Comparison of ENCODE assay signal across 15 cellular contexts in genomic region chr1:232982238-232982944, GRCh38. TPM values are rescaled to one million over a fixed set of nuclear protein-coding genes. Genes with fewer than 3 reads are reported as not detected.
DNase-seq lines count a peak whose midpoint lies in the region; TF ChIP-seq lines count a peak whose summit lies in the region.
"Had no signal": no experiment of that assay in that cellular context is flagged by ENCODE, and none has a peak within 500 bp of the region (broad histone marks: within the 10 kb centered on the region; RNA-seq: fewer than 3 reads in every experiment).

No MANE protein-coding gene starts in this region.

- H3K27me3 Mint-ChIP-seq in glutamatergic neuron (ENCODE audit: unreplicated experiment) = peaks cover 3% of the 10 kb centered on the region
- H3K27me3 Mint-ChIP-seq: activated naive CD8-positive, alpha-beta T cell treated with anti-CD3 and anti-CD28 coated beads, Interleukin-2, amount 10 ng/mL, durations not matched to agents 7 days and 5 days; effector memory CD8-positive, alpha-beta T cell; stimulated activated naive B cell treated with anti-CD40 and anti-IgM and Interleukin-4, amounts not matched to agents 10 μg/mL and 1 μg/mL and 100 μg/mL, for 72 hours had no signal

- WGBS in GM23248 (ENCODE audit: low coverage in 1 of 2, low lambda C conversion rate in 2 of 2, missing lambda C conversion rate in 2 of 2), 2 experiments = 78 to 80% methylated on average over 13 of the region's 13 CpGs

- H3F3A ChIP-seq in GM23248 (ENCODE audit: insufficient read depth) = 0 out of 2 replicates have a peak, but pooled peaks cover 5% of the 10 kb centered on the region

- in situ Hi-C loops in GM23248 (cut with MboI) = no loop called here

- H3K27ac Mint-ChIP-seq in glutamatergic neuron (ENCODE audit: unreplicated experiment) = no peak overlapping the region
- H3K27ac Mint-ChIP-seq: activated naive CD8-positive, alpha-beta T cell treated with anti-CD3 and anti-CD28 coated beads, Interleukin-2, amount 10 ng/mL, durations not matched to agents 7 days and 5 days; stimulated activated naive B cell treated with anti-CD40 and anti-IgM and Interleukin-4, amounts not matched to agents 10 μg/mL and 1 μg/mL and 100 μg/mL, for 72 hours had no signal

- peaks cover 5% of the 10 kb centered on the region for H3K9me3 Mint-ChIP-seq in glutamatergic neuron (ENCODE audit: unreplicated experiment)
- H3K9me3 Mint-ChIP-seq: effector memory CD8-positive, alpha-beta T cell; H9 had no signal

- H3K9me3 ChIP-seq in GM23248 (ENCODE audit: low read depth) = no peaks in the 10 kb centered on the region
- H3K9me3 ChIP-seq: heart right ventricle had no signal

- no peak overlapping the region for H3K4me3 Mint-ChIP-seq in glutamatergic neuron (ENCODE audit: unreplicated experiment)
- H3K4me3 Mint-ChIP-seq: activated naive CD8-positive, alpha-beta T cell treated with anti-CD3 and anti-CD28 coated beads, Interleukin-2, amount 10 ng/mL, durations not matched to agents 7 days and 5 days; effector memory CD8-positive, alpha-beta T cell; H9; stimulated activated naive B cell treated with anti-CD40 and anti-IgM and Interleukin-4, amounts not matched to agents 10 μg/mL and 1 μg/mL and 100 μg/mL, for 72 hours had no signal

- H3K4me3 ChIP-seq in GM23248 (no peak overlapping the region), epithelial cell of esophagus (ENCODE audit: low read length) (no peak overlapping the region)
- H3K4me3 ChIP-seq: heart right ventricle, K562 had no signal

- TF ChIP-seq CTCF in epithelial cell of esophagus (IDR thresholded peaks at IDR 0.05; ENCODE audit: insufficient read depth, low read depth, low read length, missing control alignments) (no peak), glutamatergic neuron (IDR thresholded peaks at IDR 0.05; ENCODE audit: partially characterized antibody, unreplicated experiment) (no peak)

- H3K27me3 ChIP-seq in GM23248 (replicated peaks; ENCODE audit: insufficient read depth) = no peaks in the 10 kb centered on the region
- H3K27me3 ChIP-seq: heart right ventricle had no signal

- H3K36me3 Mint-ChIP-seq in glutamatergic neuron (ENCODE audit: unreplicated experiment) = no peaks in the 10 kb centered on the region

- peaks cover 11% of the 10 kb centered on the region for H3K4me1 Mint-ChIP-seq in glutamatergic neuron (ENCODE audit: low read depth, unreplicated experiment)

- H3K9ac ChIP-seq in GM23248 = no peak overlapping the region

- H2AFZ ChIP-seq in GM23248 = no peak overlapping the region

- H3K4me1 ChIP-seq in GM23248 (ENCODE audit: insufficient read depth) = peaks cover 8% of the 10 kb centered on the region; the same call in 1 of the 2 replicates

- H3K4me2 ChIP-seq in GM23248 (ENCODE audit: unreplicated experiment) = no peak overlapping the region

- H3K27ac ChIP-seq in GM23248 = no peak overlapping the region
- no peak overlapping the region for H3K27ac ChIP-seq in caudate nucleus (ENCODE audit: low read depth, low read length)
- H3K27ac ChIP-seq: heart right ventricle had no signal

- peak; percentile 45 for DNase-seq in GM23248
- DNase-seq in NCI-H226 = peak; percentile 73
- peak; percentile 33 for DNase-seq in epithelial cell of esophagus (ENCODE audit: low read depth)
- DNase-seq in renal cortical epithelial cell (ENCODE audit: low read depth) = peak; percentile 68
- DNase-seq in caudate nucleus (lab: John Stamatoyannopoulos, UW) = no peak
- DNase-seq in glutamatergic neuron = no peak
- no peak for DNase-seq in nucleus accumbens (lab: John Stamatoyannopoulos, UW)
- DNase-seq: activated naive CD8-positive, alpha-beta T cell treated with anti-CD3 and anti-CD28 coated beads, Interleukin-2, amount 10 ng/mL, durations not matched to agents 7 days and 5 days; effector memory CD8-positive, alpha-beta T cell; H9; heart right ventricle; NCI-H2081; stimulated activated CD4-positive, alpha-beta T cell treated with anti-CD3 and anti-CD28 coated beads, Interleukin-1b, Interleukin-23, amount 100 ng/mL, for 48 hours; stimulated activated naive B cell treated with anti-CD40 and anti-IgM and Interleukin-4, amounts not matched to agents 10 μg/mL and 1 μg/mL and 100 μg/mL, for 72 hours had no signal

- no peaks in the 10 kb centered on the region for H3K9me2 ChIP-seq in GM23248 (ENCODE audit: insufficient read depth)

- no peaks in the 10 kb centered on the region for H4K20me1 ChIP-seq in GM23248 (ENCODE audit: insufficient read depth)

- no peaks in the 10 kb centered on the region for H3K79me2 ChIP-seq in GM23248 (ENCODE audit: insufficient read depth)

- no peaks in the 10 kb centered on the region for H3K36me3 ChIP-seq in GM23248 (ENCODE audit: low read depth)

RNA-seq across cellular contexts. Expression of gene NTPCR, which starts 32.0 kb away (rescaled TPM):
- 23.8 and 47.0 TPM in 2 replicates for total RNA-seq in GM23248 (2014; rRNA removed; shearing (Covaris generic))
- polyA plus RNA-seq in GM23248 (2016; fragmentation: Nextera tagmentation; extraction: Ambion mirVana) = 67.2 and 67.7 TPM in 2 replicates
- 47.0 and 49.1 TPM in 2 replicates for total RNA-seq in renal cortical epithelial cell
- 40.7 TPM for total RNA-seq in glutamatergic neuron (ENCODE audit: unreplicated experiment)

Comparison
In these comparisons a context has a peak if more than half of its experiments do, and no peak if none do; other contexts are left out.
1. DNase-seq: peak in GM23248 (single experiment), NCI-H226 (single experiment), epithelial cell of esophagus (single experiment) and renal cortical epithelial cell (single experiment); none in caudate nucleus (0 of 61), glutamatergic neuron (single experiment) and nucleus accumbens (0 of 56).